ENCODE assay signal across 1 cellular context in genomic region chr18:41113885-41114482, GRCh38.
TF ChIP-seq lines count a peak whose summit lies in the region.

No MANE protein-coding gene starts in this region.

TF ChIP-seq in GM23338, 12 proteins besides CTCF, POLR2A, EP300 and RAD21 (continued from another document):
- TF ChIP-seq, protein P1, sequence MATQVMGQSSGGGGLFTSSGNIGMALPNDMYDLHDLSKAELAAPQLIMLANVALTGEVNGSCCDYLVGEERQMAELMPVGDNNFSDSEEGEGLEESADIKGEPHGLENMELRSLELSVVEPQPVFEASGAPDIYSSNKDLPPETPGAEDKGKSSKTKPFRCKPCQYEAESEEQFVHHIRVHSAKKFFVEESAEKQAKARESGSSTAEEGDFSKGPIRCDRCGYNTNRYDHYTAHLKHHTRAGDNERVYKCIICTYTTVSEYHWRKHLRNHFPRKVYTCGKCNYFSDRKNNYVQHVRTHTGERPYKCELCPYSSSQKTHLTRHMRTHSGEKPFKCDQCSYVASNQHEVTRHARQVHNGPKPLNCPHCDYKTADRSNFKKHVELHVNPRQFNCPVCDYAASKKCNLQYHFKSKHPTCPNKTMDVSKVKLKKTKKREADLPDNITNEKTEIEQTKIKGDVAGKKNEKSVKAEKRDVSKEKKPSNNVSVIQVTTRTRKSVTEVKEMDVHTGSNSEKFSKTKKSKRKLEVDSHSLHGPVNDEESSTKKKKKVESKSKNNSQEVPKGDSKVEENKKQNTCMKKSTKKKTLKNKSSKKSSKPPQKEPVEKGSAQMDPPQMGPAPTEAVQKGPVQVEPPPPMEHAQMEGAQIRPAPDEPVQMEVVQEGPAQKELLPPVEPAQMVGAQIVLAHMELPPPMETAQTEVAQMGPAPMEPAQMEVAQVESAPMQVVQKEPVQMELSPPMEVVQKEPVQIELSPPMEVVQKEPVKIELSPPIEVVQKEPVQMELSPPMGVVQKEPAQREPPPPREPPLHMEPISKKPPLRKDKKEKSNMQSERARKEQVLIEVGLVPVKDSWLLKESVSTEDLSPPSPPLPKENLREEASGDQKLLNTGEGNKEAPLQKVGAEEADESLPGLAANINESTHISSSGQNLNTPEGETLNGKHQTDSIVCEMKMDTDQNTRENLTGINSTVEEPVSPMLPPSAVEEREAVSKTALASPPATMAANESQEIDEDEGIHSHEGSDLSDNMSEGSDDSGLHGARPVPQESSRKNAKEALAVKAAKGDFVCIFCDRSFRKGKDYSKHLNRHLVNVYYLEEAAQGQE (IDR thresholded peaks at IDR 0.05; ENCODE audit: unreplicated experiment), result no peak
- TF ChIP-seq ZNF114 (CRISPR knock-in tag; IDR thresholded peaks at IDR 0.05) (no peak), EZH2phosphoT487 (IDR thresholded peaks at IDR 0.05; ENCODE audit: unreplicated experiment) (no peak), ZNF462 (CRISPR knock-in tag; IDR thresholded peaks at IDR 0.05) (no peak), NANOG (IDR thresholded peaks at IDR 0.05; ENCODE audit: borderline replicate concordance) (no peak), JUNB (IDR thresholded peaks at IDR 0.05; ENCODE audit: unreplicated experiment) (no peak), ZNF331 (CRISPR knock-in tag; IDR thresholded peaks at IDR 0.05; ENCODE audit: low read depth) (no peak)
